28 cellular contexts compared by ENCODE assay signal in the genomic region with DNA sequence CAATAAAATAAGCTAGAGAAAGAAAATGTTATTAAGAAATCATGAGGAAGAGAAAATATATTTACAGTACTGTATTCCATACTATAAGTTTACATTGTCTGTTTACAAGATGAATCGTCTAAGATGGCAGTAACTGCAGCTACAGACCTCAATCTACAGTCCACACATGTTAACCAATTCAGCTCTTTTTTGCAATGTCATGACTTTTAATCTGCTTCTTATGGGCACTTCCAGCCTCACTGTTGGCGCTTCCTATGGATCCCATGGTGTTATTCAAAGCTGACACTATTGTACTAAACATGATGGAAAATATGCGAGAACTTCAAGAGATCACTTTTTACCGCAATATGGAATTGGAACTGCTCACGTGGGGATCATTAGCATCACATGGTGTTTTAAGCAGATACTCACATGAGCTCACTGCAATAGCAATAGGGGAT.
"Had no signal": no experiment of that assay in that cellular context is flagged by ENCODE, and none has a peak within 500 bp of the region (broad histone marks: within the 10 kb centered on the region; RNA-seq: fewer than 3 reads in every experiment).

No MANE protein-coding gene starts in this region.

- H3K9me3 Mint-ChIP-seq: naive thymus-derived CD8-positive, alpha-beta T cell; nephron; stimulated activated effector memory CD8-positive, alpha-beta T cell treated with anti-CD3 and anti-CD28 coated beads, Interleukin-12 subunit alpha, Interleukin-12 subunit beta, amount 100 ng/mL, for 72 hours; stimulated activated naive CD8-positive, alpha-beta T cell treated with anti-CD3 and anti-CD28 coated beads, Interleukin-15, Interleukin-2, amounts not matched to agents 100 ng/mL and 50 ng/mL, for 24 hours; type B pancreatic cell had no signal

- H3K4me3 Mint-ChIP-seq: immature natural killer cell; naive thymus-derived CD8-positive, alpha-beta T cell; nephron; neural crest cell; stimulated activated effector memory CD8-positive, alpha-beta T cell treated with anti-CD3 and anti-CD28 coated beads, Interleukin-12 subunit alpha, Interleukin-12 subunit beta, amount 100 ng/mL, for 72 hours; stimulated activated naive CD8-positive, alpha-beta T cell treated with anti-CD3 and anti-CD28 coated beads, Interleukin-15, Interleukin-2, amounts not matched to agents 100 ng/mL and 50 ng/mL, for 24 hours; type B pancreatic cell had no signal

- H3K4me3 ChIP-seq: left lung, lower lobe of right lung, pancreas, prostate gland, sigmoid colon, spleen, tibial nerve, uterus had no signal

- H3K36me3 ChIP-seq: left lung, lower lobe of right lung, pancreas, prostate gland, sigmoid colon, spleen, tibial nerve, uterus had no signal

- DNase-seq: hypothalamus; immature natural killer cell; kidney; left colon; left lung; lower lobe of right lung; mammary epithelial cell; mesenchymal stem cell; naive thymus-derived CD8-positive, alpha-beta T cell; nucleus accumbens; pancreas; posterior cingulate gyrus; retina; right cardiac atrium; sigmoid colon; small intestine; spleen; stimulated activated CD4-positive, alpha-beta T cell treated with anti-CD3 and anti-CD28 coated beads, Interleukin-4, amount 100 ng/mL, for 24 hours; stimulated activated naive CD4-positive, alpha-beta T cell; uterus had no signal

- H3K4me1 ChIP-seq: left lung, lower lobe of right lung, pancreas, prostate gland, spleen, uterus had no signal

- H3K36me3 Mint-ChIP-seq: immature natural killer cell; naive thymus-derived CD8-positive, alpha-beta T cell; stimulated activated effector memory CD8-positive, alpha-beta T cell treated with anti-CD3 and anti-CD28 coated beads, Interleukin-12 subunit alpha, Interleukin-12 subunit beta, amount 100 ng/mL, for 72 hours; type B pancreatic cell had no signal

- FAIRE-seq: islet of Langerhans, kidney, pancreas, small intestine had no signal

- H3K27ac Mint-ChIP-seq: immature natural killer cell; naive thymus-derived CD8-positive, alpha-beta T cell; nephron; stimulated activated effector memory CD8-positive, alpha-beta T cell treated with anti-CD3 and anti-CD28 coated beads, Interleukin-12 subunit alpha, Interleukin-12 subunit beta, amount 100 ng/mL, for 72 hours; stimulated activated naive CD8-positive, alpha-beta T cell treated with anti-CD3 and anti-CD28 coated beads, Interleukin-15, Interleukin-2, amounts not matched to agents 100 ng/mL and 50 ng/mL, for 24 hours; type B pancreatic cell had no signal

- ATAC-seq: left colon; left lung; lower lobe of right lung; naive thymus-derived CD8-positive, alpha-beta T cell; pancreas; right cardiac atrium; stimulated activated effector memory CD8-positive, alpha-beta T cell treated with anti-CD3 and anti-CD28 coated beads, Interleukin-12 subunit alpha, Interleukin-12 subunit beta, amount 100 ng/mL, for 72 hours had no signal

- H3K4me1 Mint-ChIP-seq: immature natural killer cell; naive thymus-derived CD8-positive, alpha-beta T cell; stimulated activated effector memory CD8-positive, alpha-beta T cell treated with anti-CD3 and anti-CD28 coated beads, Interleukin-12 subunit alpha, Interleukin-12 subunit beta, amount 100 ng/mL, for 72 hours had no signal

- H3K27me3 ChIP-seq: left lung, pancreas, sigmoid colon, tibial nerve, uterus had no signal

- H3K27me3 Mint-ChIP-seq: type B pancreatic cell had no signal

- H3K9me3 ChIP-seq: left lung, lower lobe of right lung, pancreas, prostate gland, sigmoid colon, spleen, tibial nerve, uterus had no signal

- H3K27ac ChIP-seq: left lung, lower lobe of right lung, pancreas, prostate gland, sigmoid colon, spleen, tibial nerve, uterus had no signal
